22 cellular contexts compared by ENCODE assay signal in the genomic region with DNA sequence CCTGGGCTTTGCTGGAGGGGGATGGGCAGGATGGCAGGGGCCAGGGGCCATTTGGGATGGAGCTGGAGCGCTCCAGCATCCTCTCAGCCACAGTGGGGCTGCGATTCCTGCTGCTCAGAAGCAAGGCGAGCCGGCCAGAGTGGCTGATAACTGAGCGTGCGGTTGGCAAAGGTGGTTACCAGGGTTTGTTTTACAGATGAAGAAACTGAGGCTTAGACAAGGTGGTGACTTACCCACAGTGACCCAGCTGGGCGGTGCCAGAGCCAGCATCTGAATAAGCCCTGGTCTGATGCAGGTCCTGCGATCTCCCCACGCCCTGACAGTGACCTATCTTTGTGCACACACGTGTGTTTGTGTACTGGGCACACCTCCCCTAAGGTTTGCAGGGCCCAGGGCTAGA. TPM values are rescaled to one million over a fixed set of nuclear protein-coding genes. Genes with fewer than 3 reads are reported as not detected.
DNase-seq lines count a peak whose midpoint lies in the region; ATAC-seq and TF ChIP-seq lines count a peak whose summit lies in the region.
"Had no signal": no experiment of that assay in that cellular context is flagged by ENCODE, and none has a peak within 500 bp of the region (broad histone marks: within the 10 kb centered on the region; RNA-seq: fewer than 3 reads in every experiment).

No MANE protein-coding gene starts in this region.

- peaks cover 53% of the 10 kb centered on the region for H3K4me1 ChIP-seq in upper lobe of right lung
- H3K4me1 ChIP-seq: HAP-1 had no signal

- no peak for ATAC-seq in stimulated activated naive CD8-positive, alpha-beta T cell treated with anti-CD3 and anti-CD28 coated beads, Interleukin-15, Interleukin-2, amounts not matched to agents 100 U/mL and 50 U/mL, for 24 hours
- ATAC-seq in memory B cell (ENCODE audit: low read depth) = no peak
- no peak for ATAC-seq in upper lobe of right lung
- no peak for ATAC-seq in GM19351 (IDR thresholded peaks at IDR 0.05; ENCODE audit: unreplicated experiment)
- ATAC-seq: left lung, T-cell had no signal

- peak overlapping the region; percentile 52 for H3K27ac Mint-ChIP-seq in T-helper 1 cell treated with Interleukin-12 subunit alpha and Interleukin-12 subunit beta and Interleukin-4 antibody, amounts not matched to agents 30 μg/mL and 1 μg/mL, for 36 hours
- peak overlapping the region; percentile 86 for H3K27ac Mint-ChIP-seq in stimulated activated naive CD8-positive, alpha-beta T cell treated with anti-CD3 and anti-CD28 coated beads, Interleukin-15, Interleukin-2, amounts not matched to agents 100 ng/mL and 50 ng/mL, for 24 hours
- H3K27ac Mint-ChIP-seq in memory B cell = peak overlapping the region; percentile 98

- H3K36me3 Mint-ChIP-seq in T-helper 1 cell treated with Interleukin-12 subunit alpha and Interleukin-12 subunit beta and Interleukin-4 antibody, amounts not matched to agents 30 μg/mL and 1 μg/mL, for 36 hours (ENCODE audit: low read depth) = peaks cover 11% of the 10 kb centered on the region
- H3K36me3 Mint-ChIP-seq in stimulated activated naive CD8-positive, alpha-beta T cell treated with anti-CD3 and anti-CD28 coated beads, Interleukin-15, Interleukin-2, amounts not matched to agents 100 ng/mL and 50 ng/mL, for 24 hours (ENCODE audit: low read depth) = no peaks in the 10 kb centered on the region
- peaks cover 13% of the 10 kb centered on the region for H3K36me3 Mint-ChIP-seq in memory B cell

- H3K27me3 Mint-ChIP-seq in T-helper 1 cell treated with Interleukin-12 subunit alpha and Interleukin-12 subunit beta and Interleukin-4 antibody, amounts not matched to agents 30 μg/mL and 1 μg/mL, for 36 hours (ENCODE audit: low read depth) = no peaks in the 10 kb centered on the region
- no peaks in the 10 kb centered on the region for H3K27me3 Mint-ChIP-seq in stimulated activated naive CD8-positive, alpha-beta T cell treated with anti-CD3 and anti-CD28 coated beads, Interleukin-15, Interleukin-2, amounts not matched to agents 100 ng/mL and 50 ng/mL, for 24 hours
- H3K27me3 Mint-ChIP-seq in memory B cell = no peaks in the 10 kb centered on the region
- H3K27me3 Mint-ChIP-seq: central memory CD8-positive, alpha-beta T cell; T-cell had no signal

- H3K27ac ChIP-seq in upper lobe of right lung = no peak overlapping the region
- H3K27ac ChIP-seq: 22Rv1, esophagus squamous epithelium, ovary, VCaP had no signal

- no peaks in the 10 kb centered on the region for H3K36me3 ChIP-seq in upper lobe of right lung
- H3K36me3 ChIP-seq: esophagus squamous epithelium, HAP-1, left lung, ovary had no signal

- H3K9me3 Mint-ChIP-seq in T-helper 1 cell treated with Interleukin-12 subunit alpha and Interleukin-12 subunit beta and Interleukin-4 antibody, amounts not matched to agents 30 μg/mL and 1 μg/mL, for 36 hours = no peaks in the 10 kb centered on the region
- H3K9me3 Mint-ChIP-seq in stimulated activated naive CD8-positive, alpha-beta T cell treated with anti-CD3 and anti-CD28 coated beads, Interleukin-15, Interleukin-2, amounts not matched to agents 100 ng/mL and 50 ng/mL, for 24 hours = no peaks in the 10 kb centered on the region
- H3K9me3 Mint-ChIP-seq in memory B cell = peaks cover 5% of the 10 kb centered on the region
- H3K9me3 Mint-ChIP-seq: central memory CD8-positive, alpha-beta T cell; T-cell had no signal

- intact Hi-C loops in upper lobe of right lung (cut with DNase I) = no loop called here

- H3K27me3 ChIP-seq in upper lobe of right lung = no peaks in the 10 kb centered on the region
- H3K27me3 ChIP-seq: left lung, ovary had no signal

- no peaks in the 10 kb centered on the region for H3K9me3 ChIP-seq in upper lobe of right lung
- H3K9me3 ChIP-seq: esophagus squamous epithelium, HAP-1, left lung, ovary had no signal

- peaks cover 59% of the 10 kb centered on the region for H3K4me1 Mint-ChIP-seq in T-helper 1 cell treated with Interleukin-12 subunit alpha and Interleukin-12 subunit beta and Interleukin-4 antibody, amounts not matched to agents 30 μg/mL and 1 μg/mL, for 36 hours (ENCODE audit: low read depth)
- H3K4me1 Mint-ChIP-seq in stimulated activated naive CD8-positive, alpha-beta T cell treated with anti-CD3 and anti-CD28 coated beads, Interleukin-15, Interleukin-2, amounts not matched to agents 100 ng/mL and 50 ng/mL, for 24 hours (ENCODE audit: low read depth) = peaks cover 91% of the 10 kb centered on the region
- peaks cover 54% of the 10 kb centered on the region for H3K4me1 Mint-ChIP-seq in memory B cell

- DNase-seq in T-helper 1 cell (no peak), memory B cell (ENCODE audit: low spot score in 2 of 2) (no peak), upper lobe of right lung (peak; percentile 53)
- no peak for DNase-seq in stimulated activated naive CD8-positive, alpha-beta T cell treated with anti-CD3 and anti-CD28 coated beads, Interleukin-15, Interleukin-2, amounts not matched to agents 100 U/mL and 50 U/mL, for 24 hours
- DNase-seq in NK-92 treated with Interleukin-12 subunit alpha and Interleukin-12 subunit beta, amount 100 ng/mL, for 24 hours (lab: John Stamatoyannopoulos, UW) = no peak
- DNase-seq: AML-193; esophagus squamous epithelium; GDM1; NCI-H1417 treated with DMSO at 0.1 percent for 48 hours; NCI-H526 treated with DMSO at 0.1 percent for 48 hours; SHP77 treated with DMSO at 0.1 percent for 48 hours; stimulated activated CD4-positive, alpha-beta T cell treated with anti-CD3 and anti-CD28 coated beads, Interleukin-1b, Interleukin-23, amount 100 ng/mL, for 48 hours; T-cell had no signal

- no peak overlapping the region for H3K4me3 Mint-ChIP-seq in T-helper 1 cell treated with Interleukin-12 subunit alpha and Interleukin-12 subunit beta and Interleukin-4 antibody, amounts not matched to agents 30 μg/mL and 1 μg/mL, for 36 hours
- H3K4me3 Mint-ChIP-seq in stimulated activated naive CD8-positive, alpha-beta T cell treated with anti-CD3 and anti-CD28 coated beads, Interleukin-15, Interleukin-2, amounts not matched to agents 100 ng/mL and 50 ng/mL, for 24 hours = peak overlapping the region; percentile 41
- H3K4me3 Mint-ChIP-seq in memory B cell = peak overlapping the region; percentile 27
- H3K4me3 Mint-ChIP-seq: central memory CD8-positive, alpha-beta T cell had no signal

- TF ChIP-seq CTCF in upper lobe of right lung (IDR thresholded peaks at IDR 0.05) = no peak

- H3K4me3 ChIP-seq in upper lobe of right lung = no peak overlapping the region
- H3K4me3 ChIP-seq: esophagus squamous epithelium, HAP-1, left lung, ovary had no signal

RNA-seq across cellular contexts. Expression of gene PRXL2B, which starts 5.9 kb away (rescaled TPM):
- total RNA-seq in upper lobe of right lung = 25.9 TPM

RNA-seq across cellular contexts. Expression of gene TNFRSF14, which starts 24.5 kb away (rescaled TPM):
- 133 TPM for total RNA-seq in upper lobe of right lung

RNA-seq across cellular contexts. Expression of gene HES5, which starts 50.6 kb away (rescaled TPM):
- 1.5 TPM for total RNA-seq in upper lobe of right lung
- total RNA-seq: T-cell had no signal

RNA-seq across cellular contexts. Expression of gene MMEL1, which starts 52.1 kb away (rescaled TPM):
- 3.2 TPM for total RNA-seq in upper lobe of right lung

RNA-seq across cellular contexts. Expression of gene PANK4, which starts 54.3 kb away (rescaled TPM):
- total RNA-seq in upper lobe of right lung = 36.4 TPM
